20 cellular contexts compared by ENCODE assay signal in the genomic region with DNA sequence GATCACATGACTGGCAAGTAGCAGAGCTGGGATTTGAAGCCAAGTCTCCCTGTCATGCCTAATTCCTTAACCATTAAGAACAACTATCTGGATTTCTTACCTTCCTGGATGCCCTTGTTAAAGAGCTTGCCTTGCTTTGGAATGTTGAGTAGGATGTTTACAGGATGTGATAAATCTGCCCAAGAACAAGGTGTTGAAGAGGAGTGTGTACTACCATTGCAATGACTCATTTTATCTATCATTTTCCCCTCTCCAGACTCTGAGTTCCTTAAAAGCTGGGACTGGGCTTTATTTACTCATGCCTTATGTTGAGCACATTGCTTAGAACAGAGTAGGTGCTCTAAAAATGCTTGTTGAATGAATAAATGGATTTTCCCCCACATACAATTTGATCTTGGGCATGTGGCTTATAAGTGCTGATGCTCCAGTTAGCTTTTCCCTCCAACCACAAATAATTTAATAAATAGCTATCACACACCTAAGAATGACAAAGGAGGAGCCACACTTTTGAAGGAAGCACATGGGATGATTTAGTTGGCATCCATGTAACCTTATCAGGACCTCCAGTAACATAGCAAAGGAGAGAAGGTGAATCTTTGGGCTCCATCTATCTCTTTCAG.
DNase-seq lines count a peak whose midpoint lies in the region; ATAC-seq and TF ChIP-seq lines count a peak whose summit lies in the region.
"Had no signal": no experiment of that assay in that cellular context is flagged by ENCODE, and none has a peak within 500 bp of the region (broad histone marks: within the 10 kb centered on the region; RNA-seq: fewer than 3 reads in every experiment).

No MANE protein-coding gene starts in this region.

- no peaks in the 10 kb centered on the region for H3K27me3 ChIP-seq in ectodermal cell (ENCODE audit: control insufficient read depth, insufficient read depth, low read length, poor library complexity, severe bottlenecking)
- no peaks in the 10 kb centered on the region for H3K27me3 ChIP-seq in effector memory CD4-positive, alpha-beta T cell (replicated peaks; ENCODE audit: control insufficient read depth, insufficient read depth, low read length, poor library complexity, severe bottlenecking)

- no peak overlapping the region for H3K27ac Mint-ChIP-seq in glutamatergic neuron (ENCODE audit: unreplicated experiment)
- H3K27ac Mint-ChIP-seq: activated naive CD8-positive, alpha-beta T cell treated with anti-CD3 and anti-CD28 coated beads for 36 hours had no signal

- CTCF ChIA-PET in HEK293T (lab: Yijun Ruan, JAX) = interaction anchor here (1.4 kb wide), 1 partner anchor 8 kb away, joined by 5 read pairs; no protein-coding TSS in a partner anchor

- peak overlapping the region; percentile 44 for H3K27ac ChIP-seq in ectodermal cell (ENCODE audit: insufficient read depth, low read depth, low read length, poor library complexity, severe bottlenecking)
- no peak overlapping the region for H3K27ac ChIP-seq in effector memory CD4-positive, alpha-beta T cell (ENCODE audit: insufficient read depth, low read length, poor library complexity, severe bottlenecking)

- H3K9me3 ChIP-seq in ectodermal cell (ENCODE audit: control insufficient read depth, low read length) = no peaks in the 10 kb centered on the region
- H3K9me3 ChIP-seq in effector memory CD4-positive, alpha-beta T cell (ENCODE audit: control insufficient read depth, low read length) = no peaks in the 10 kb centered on the region
- H3K9me3 ChIP-seq: HAP-1 had no signal

- peaks cover 7% of the 10 kb centered on the region for H3K27me3 Mint-ChIP-seq in glutamatergic neuron (ENCODE audit: unreplicated experiment)

- DNase-seq in AG08395 (ENCODE audit: low spot score) (peak; percentile 56), HEK293T (ENCODE audit: extremely low spot score) (no peak), kidney glomerular epithelial cell (lab: John Stamatoyannopoulos, UW) (peak; percentile 83), glutamatergic neuron (no peak)
- DNase-seq in stimulated activated CD4-positive, alpha-beta T cell treated with anti-CD3 and anti-CD28 coated beads, Interleukin-2, amount 100 ng/mL, for 48 hours = no peak
- no peak for DNase-seq in effector memory CD4-positive, alpha-beta T cell
- DNase-seq: ACHN; activated CD4-positive, alpha-beta T cell treated with anti-CD3 and anti-CD28 coated beads, Interleukin-2, amount 50 U/mL, for 1 hour; activated naive CD8-positive, alpha-beta T cell treated with anti-CD3 and anti-CD28 coated beads for 36 hours; activated T-cell treated with anti-CD3 and anti-CD28 coated beads, Interleukin-2, amount 50 U/mL, for 4 hours; caudate nucleus; GDM1; Kasumi-1; NCI-H446; SIG-M5; stimulated activated naive CD8-positive, alpha-beta T cell treated with anti-CD3 and anti-CD28 coated beads, Interleukin-15, Interleukin-2, amounts not matched to agents 100 U/mL and 50 U/mL, for 24 hours; T1000 had no signal

- no peaks in the 10 kb centered on the region for H3K36me3 ChIP-seq in ectodermal cell (ENCODE audit: control insufficient read depth, insufficient read depth, low read length)
- H3K36me3 ChIP-seq in effector memory CD4-positive, alpha-beta T cell (ENCODE audit: control insufficient read depth, insufficient read depth, low read length) = no peaks in the 10 kb centered on the region
- H3K36me3 ChIP-seq: HAP-1 had no signal

- peaks cover 19% of the 10 kb centered on the region for H3K4me1 ChIP-seq in ectodermal cell (ENCODE audit: control insufficient read depth, insufficient read depth, low read length)
- H3K4me1 ChIP-seq in effector memory CD4-positive, alpha-beta T cell (ENCODE audit: control insufficient read depth, insufficient read depth, low read length, poor library complexity, severe bottlenecking) = no peaks in the 10 kb centered on the region
- H3K4me1 ChIP-seq: HAP-1 had no signal

- no peaks in the 10 kb centered on the region for H3K36me3 Mint-ChIP-seq in glutamatergic neuron (ENCODE audit: unreplicated experiment)

- ATAC-seq in HG03571 (IDR thresholded peaks at IDR 0.05; ENCODE audit: unreplicated experiment) = no peak
- ATAC-seq: activated T-cell treated with anti-CD3 and anti-CD28 coated beads, Interleukin-2, amount 50 U/mL, for 4 hours; stimulated activated naive CD8-positive, alpha-beta T cell treated with anti-CD3 and anti-CD28 coated beads, Interleukin-15, Interleukin-2, amounts not matched to agents 100 U/mL and 50 U/mL, for 24 hours had no signal

- H3K9me3 Mint-ChIP-seq in glutamatergic neuron (ENCODE audit: unreplicated experiment) = no peaks in the 10 kb centered on the region
- H3K9me3 Mint-ChIP-seq: activated T-cell treated with anti-CD3 and anti-CD28 coated beads, Interleukin-2, amount 50 U/mL, for 4 hours had no signal

- POLR2A ChIA-PET in HEK293T (lab: Yijun Ruan, JAX) = no interaction called here

- TF ChIP-seq CTCF in glutamatergic neuron (IDR thresholded peaks at IDR 0.05; ENCODE audit: partially characterized antibody, unreplicated experiment) = no peak

- peaks cover 8% of the 10 kb centered on the region for H3K4me1 Mint-ChIP-seq in glutamatergic neuron (ENCODE audit: low read depth, unreplicated experiment)

- no peak overlapping the region for H3K4me3 ChIP-seq in ectodermal cell (ENCODE audit: insufficient read depth, low read depth, low read length)
- H3K4me3 ChIP-seq in effector memory CD4-positive, alpha-beta T cell (ENCODE audit: insufficient read depth, low read depth, low read length, poor library complexity, severe bottlenecking) = no peak overlapping the region
- H3K4me3 ChIP-seq: HAP-1 had no signal

- H3K4me3 Mint-ChIP-seq in glutamatergic neuron (ENCODE audit: unreplicated experiment) = no peak overlapping the region
- H3K4me3 Mint-ChIP-seq: activated naive CD8-positive, alpha-beta T cell treated with anti-CD3 and anti-CD28 coated beads for 36 hours; activated T-cell treated with anti-CD3 and anti-CD28 coated beads, Interleukin-2, amount 50 U/mL, for 4 hours had no signal

TF ChIP-seq in HEK293T, 16 proteins besides CTCF, POLR2A, EP300 and RAD21:
- peak; percentile 57 for TF ChIP-seq L3MBTL2 (conservative IDR thresholded peaks at IDR 0.05)
- no peak for TF ChIP-seq FOXK2 (IDR thresholded peaks at IDR 0.05)

Comparison
In these comparisons a context has a peak if more than half of its experiments do, and no peak if none do; other contexts are left out.
1. DNase-seq: peak in AG08395 (single experiment) and kidney glomerular epithelial cell (single experiment); none in HEK293T (single experiment), glutamatergic neuron (single experiment), stimulated activated CD4-positive, alpha-beta T cell treated with anti-CD3 and anti-CD28 coated beads, Interleukin-2, amount 100 ng/mL, for 48 hours (0 of 2) and effector memory CD4-positive, alpha-beta T cell (0 of 3).